In genomic region chr4:142718981-142719380, GRCh38 we compare ENCODE assay signal across 18 cellular contexts.
A peak's percentile ranks its signal among the peaks of the same experiment; 100 is the strongest.
DNase-seq lines count a peak whose midpoint lies in the region; ATAC-seq, FAIRE-seq and TF ChIP-seq lines count a peak whose summit lies in the region.
"Had no signal": no experiment of that assay in that cellular context is flagged by ENCODE, and none has a peak within 500 bp of the region (broad histone marks: within the 10 kb centered on the region; RNA-seq: fewer than 3 reads in every experiment).

No MANE protein-coding gene starts in this region.

- no peak overlapping the region for H3K4me3 Mint-ChIP-seq in activated naive CD4-positive, alpha-beta T cell treated with anti-CD3 and anti-CD28 coated beads, Interleukin-2, amount 50 U/mL, for 24 hours
- H3K4me3 Mint-ChIP-seq: CD8-positive, alpha-beta T cell; H9 had no signal

- DNase-seq in activated naive CD4-positive, alpha-beta T cell treated with Interleukin-2 at 50 U/mL for 16 hours: no peak
- DNase-seq in RWPE2 (ENCODE audit: low spot score) (no peak), keratinocyte (ENCODE audit: low read depth, low spot score) (no peak), A673 (ENCODE audit: low spot score) (no peak), superior temporal gyrus (ENCODE audit: extremely low spot score) (no peak), Right ventricle myocardium superior (no peak)
- DNase-seq: BE2C; CD8-positive, alpha-beta T cell; COR-L47; DMS153; DMS79 treated with DMSO at 0.1 percent for 48 hours; H9 had no signal

- H3K4me1 ChIP-seq in RWPE2 (ENCODE audit: insufficient read depth, poor library complexity, severe bottlenecking) (peaks cover 31% of the 10 kb centered on the region), keratinocyte (ENCODE audit: control insufficient read depth, extremely low read depth, insufficient read depth, low read length) (peaks cover 25% of the 10 kb centered on the region), A673 (ENCODE audit: insufficient read depth, low read length, poor library complexity, severe bottlenecking) (no peaks in the 10 kb centered on the region)
- H3K4me1 ChIP-seq: BE2C had no signal

- no peak overlapping the region for H3K9ac ChIP-seq in keratinocyte (ENCODE audit: control insufficient read depth, extremely low read depth, insufficient read depth, low read length)

- no peak for ATAC-seq in RWPE2 (ENCODE audit: low read depth)
- no peak for ATAC-seq in Right ventricle myocardium superior (ENCODE audit: poor library complexity)
- ATAC-seq: CD8-positive, alpha-beta T cell; HepG2 had no signal

- BruUV-seq in A673 (replicated peaks; lab: Mats Ljungman, UMichigan): no TSS peak

- H3K4me2 ChIP-seq in keratinocyte (ENCODE audit: control insufficient read depth, extremely low read depth, insufficient read depth, low read depth, low read length): peak overlapping the region; percentile 18

- H3K9me3 Mint-ChIP-seq in activated naive CD4-positive, alpha-beta T cell treated with anti-CD3 and anti-CD28 coated beads, Interleukin-2, amount 50 U/mL, for 24 hours: peaks cover 15% of the 10 kb centered on the region
- H3K9me3 Mint-ChIP-seq: CD8-positive, alpha-beta T cell; H9 had no signal

- peak; percentile 55 for FAIRE-seq in G401.6 (lab: Jason Lieb, UNC)
- no peak for FAIRE-seq in keratinocyte (lab: Jason Lieb, UNC)
- FAIRE-seq: D721Med, HepG2, HTR-8/SVneo had no signal

- H3K79me2 ChIP-seq in keratinocyte (ENCODE audit: control insufficient read depth, insufficient read depth, low read length): no peaks in the 10 kb centered on the region

- H3K27ac ChIP-seq in RWPE2 (ENCODE audit: poor library complexity, severe bottlenecking) (peak overlapping the region; percentile 81), keratinocyte (ENCODE audit: control insufficient read depth, insufficient read depth, low read length) (peak overlapping the region; percentile 58), A673 (ENCODE audit: low read depth, low read length, poor library complexity, severe bottlenecking) (no peak overlapping the region)
- H3K27ac ChIP-seq: C4-2B had no signal

- intact Hi-C loops in A673 (cut with micrococcal nuclease; ENCODE audit: unreplicated experiment): loop anchor here (5.0 kb wide), 2 partner anchors 437 to 592 kb away; no protein-coding TSS in a partner anchor
- intact Hi-C loops in Right ventricle myocardium superior (cut with DNase I): no loop called here

- H3K36me3 Mint-ChIP-seq in activated naive CD4-positive, alpha-beta T cell treated with anti-CD3 and anti-CD28 coated beads, Interleukin-2, amount 50 U/mL, for 24 hours: peaks cover 16% of the 10 kb centered on the region
- H3K36me3 Mint-ChIP-seq: CD8-positive, alpha-beta T cell had no signal

- H3K36me3 ChIP-seq in RWPE2 (ENCODE audit: low read depth) (no peaks in the 10 kb centered on the region), keratinocyte (ENCODE audit: control insufficient read depth in 2 of 2, extremely low read depth in 1 of 2, insufficient read depth in 2 of 2, low read length in 2 of 2) (no peaks in the 10 kb centered on the region), A673 (ENCODE audit: insufficient read depth, low read length, poor library complexity, severe bottlenecking) (no peaks in the 10 kb centered on the region)
- H3K36me3 ChIP-seq: BE2C had no signal

- dilution Hi-C loops in keratinocyte (cut with MboI; ENCODE audit: extremely low pct_ligation_motif_present, low sequenced_read_pairs): no loop called here

- H4K20me1 ChIP-seq in keratinocyte (ENCODE audit: control insufficient read depth, extremely low read depth, insufficient read depth, low read length): no peaks in the 10 kb centered on the region

- no peaks in the 10 kb centered on the region for H3K27me3 ChIP-seq in RWPE2 (ENCODE audit: insufficient read depth, poor library complexity, severe bottlenecking)
- H3K27me3 ChIP-seq in keratinocyte (ENCODE audit: control insufficient read depth, extremely low read depth, insufficient read depth, low read length): no peaks in the 10 kb centered on the region
- H3K27me3 ChIP-seq in A673 (replicated peaks; ENCODE audit: insufficient read depth, low read depth, low read length, poor library complexity): no peaks in the 10 kb centered on the region
- H3K27me3 ChIP-seq: BE2C had no signal

- no peak overlapping the region for H3K4me3 ChIP-seq in RWPE2 (ENCODE audit: severe bottlenecking)
- H3K4me3 ChIP-seq in keratinocyte (ENCODE audit: control insufficient read depth in 2 of 3, extremely low read depth in 1 of 3, insufficient read depth in 2 of 3, low read depth in 1 of 3, low read length in 3 of 3): no peak overlapping the region
- H3K4me3 ChIP-seq in A673 (ENCODE audit: low read depth, low read length, poor library complexity, severe bottlenecking): no peak overlapping the region

- CTCF ChIA-PET in A673 (lab: Charles Lee): no interaction called here

- H3K4me1 Mint-ChIP-seq in activated naive CD4-positive, alpha-beta T cell treated with anti-CD3 and anti-CD28 coated beads, Interleukin-2, amount 50 U/mL, for 24 hours: peaks cover 46% of the 10 kb centered on the region

- no peaks in the 10 kb centered on the region for H3K27me3 Mint-ChIP-seq in activated naive CD4-positive, alpha-beta T cell treated with anti-CD3 and anti-CD28 coated beads, Interleukin-2, amount 50 U/mL, for 24 hours

- TF ChIP-seq CTCF in RWPE2 (IDR thresholded peaks at IDR 0.05; ENCODE audit: poor library complexity, severe bottlenecking) (no peak), keratinocyte (optimal IDR thresholded peaks at IDR 0.05 in 1 of 3, IDR thresholded peaks at IDR 0.05 in 1 of 3, conservative IDR thresholded peaks at IDR 0.05 in 1 of 3; ENCODE audit: extremely low read depth in 1 of 3, insufficient read depth in 2 of 3, low read length in 3 of 3) (no peak), A673 (conservative IDR thresholded peaks at IDR 0.05; ENCODE audit: low read depth, low read length) (no peak)

- H3K9me1 ChIP-seq in keratinocyte (ENCODE audit: control insufficient read depth, extremely low read depth, insufficient read depth, low read length): no peaks in the 10 kb centered on the region

- POLR2A ChIA-PET in A673 (lab: Charles Lee; ENCODE audit: low non-redundant PET): no interaction called here

- H3K9me3 ChIP-seq in RWPE2 (ENCODE audit: severe bottlenecking): no peaks in the 10 kb centered on the region
- H3K9me3 ChIP-seq in keratinocyte (ENCODE audit: control insufficient read depth, low read depth, low read length): no peaks in the 10 kb centered on the region
- H3K9me3 ChIP-seq in A673 (ENCODE audit: low read depth, low read length, poor library complexity, severe bottlenecking): no peaks in the 10 kb centered on the region
- H3K9me3 ChIP-seq: BE2C had no signal

- H2AFZ ChIP-seq in keratinocyte (ENCODE audit: control insufficient read depth, low read length): no peak overlapping the region

- H3K27ac Mint-ChIP-seq in activated naive CD4-positive, alpha-beta T cell treated with anti-CD3 and anti-CD28 coated beads, Interleukin-2, amount 50 U/mL, for 24 hours: peak overlapping the region; percentile 72
- H3K27ac Mint-ChIP-seq: CD8-positive, alpha-beta T cell; H9 had no signal
